8 cellular contexts compared by ENCODE assay signal in genomic region chr19:52138614-52139290, GRCh38. TPM values are rescaled to one million over a fixed set of nuclear protein-coding genes. Genes with fewer than 3 reads are reported as not detected.
DNase-seq lines count a peak whose midpoint lies in the region; ATAC-seq and TF ChIP-seq lines count a peak whose summit lies in the region.

No MANE protein-coding gene starts in this region.

- in situ Hi-C loops in astrocyte of the cerebellum (cut with HindIII; ENCODE audit: low sequenced_read_pairs): no loop called here

- TF ChIP-seq POLR2A in GM18505 (IDR thresholded peaks at IDR 0.05; ENCODE audit: borderline replicate concordance, extremely low read depth, insufficient read depth, insufficient read length): no peak

- TF ChIP-seq CTCF in C4-2B (conservative IDR thresholded peaks at IDR 0.05): no peak
- TF ChIP-seq CTCF in OCI-LY1 (IDR thresholded peaks at IDR 0.05; ENCODE audit: low read length): no peak
- no peak for TF ChIP-seq CTCF in astrocyte of the cerebellum (IDR thresholded peaks at IDR 0.05; ENCODE audit: low read depth, low read length, missing control alignments)
- no peak for TF ChIP-seq CTCF in smooth muscle cell (IDR thresholded peaks at IDR 0.05; ENCODE audit: borderline replicate concordance, insufficient read depth, poor library complexity, severe bottlenecking)

- CTCF ChIA-PET in HEK293T (lab: Yijun Ruan, JAX): no interaction called here

- H3K9ac ChIP-seq in OCI-LY1 (ENCODE audit: low read length) (peak overlapping the region; percentile 98), smooth muscle cell (ENCODE audit: low read depth) (peak overlapping the region; percentile 87)

- ATAC-seq in GM18505 (IDR thresholded peaks at IDR 0.05; ENCODE audit: unreplicated experiment): no peak

- H4K20me1 ChIP-seq in OCI-LY1 (ENCODE audit: insufficient read depth, low read length) (no peaks in the 10 kb centered on the region), smooth muscle cell (ENCODE audit: low read depth) (no peaks in the 10 kb centered on the region)

- H3K36me3 ChIP-seq in OCI-LY1 (ENCODE audit: insufficient read depth, low read length): peaks cover 19% of the 10 kb centered on the region
- H3K36me3 ChIP-seq in smooth muscle cell (ENCODE audit: low read depth): peaks cover 17% of the 10 kb centered on the region

- H2AFZ ChIP-seq in OCI-LY1 (ENCODE audit: low read length): 0 out of 2 replicates have a peak overlapping the region, but pooled peaks have one; percentile 93
- H2AFZ ChIP-seq in smooth muscle cell (ENCODE audit: low read depth): peak overlapping the region; percentile 95

- H3K27ac ChIP-seq in C4-2B (peak overlapping the region; percentile 91), OCI-LY1 (ENCODE audit: low read depth, low read length, poor library complexity, severe bottlenecking) (no peak overlapping the region), smooth muscle cell (ENCODE audit: low read depth) (peak overlapping the region; percentile 85)

- peak; percentile 12 for DNase-seq in HEK293T (ENCODE audit: extremely low spot score)
- DNase-seq in astrocyte of the cerebellum (ENCODE audit: low read depth): no peak
- peak; percentile 67 for DNase-seq in iPS-NIHi7 (ENCODE audit: extremely low spot score)
- peak; percentile 4 for DNase-seq in smooth muscle cell (lab: John Stamatoyannopoulos, UW; ENCODE audit: unreplicated experiment)
- DNase-seq in HuH-7 (ENCODE audit: low spot score): no peak

- H3K4me2 ChIP-seq in OCI-LY1 (ENCODE audit: low read length) (peak overlapping the region; percentile 99), smooth muscle cell (peak overlapping the region; percentile 97)

- H3K27me3 ChIP-seq in OCI-LY1 (ENCODE audit: insufficient read depth, low read length) (no peaks in the 10 kb centered on the region), smooth muscle cell (ENCODE audit: low read depth) (no peaks in the 10 kb centered on the region)

- H3K9me2 ChIP-seq in OCI-LY1 (ENCODE audit: low read depth, low read length): no peaks in the 10 kb centered on the region

- H3K9me3 ChIP-seq in OCI-LY1 (ENCODE audit: low read length) (peaks cover 28% of the 10 kb centered on the region), smooth muscle cell (replicated peaks; ENCODE audit: low read depth) (peaks cover 7% of the 10 kb centered on the region)

- H3K4me1 ChIP-seq in OCI-LY1 (ENCODE audit: insufficient read depth, low read length, severe bottlenecking) (peaks cover 16% of the 10 kb centered on the region), smooth muscle cell (ENCODE audit: low read depth) (peaks cover 11% of the 10 kb centered on the region)

- H3F3A ChIP-seq in OCI-LY1 (ENCODE audit: insufficient read depth, low read length) (no peaks in the 10 kb centered on the region), smooth muscle cell (ENCODE audit: low read depth) (peaks cover 4% of the 10 kb centered on the region)

- H3K79me2 ChIP-seq in OCI-LY1 (ENCODE audit: insufficient read depth, low read length) (no peaks in the 10 kb centered on the region), smooth muscle cell (ENCODE audit: low read depth) (peaks cover 48% of the 10 kb centered on the region)

- H3K4me3 ChIP-seq in OCI-LY1 (ENCODE audit: low read depth, low read length, poor library complexity, severe bottlenecking) (peak overlapping the region; percentile 98), astrocyte of the cerebellum (ENCODE audit: low read depth, low read length) (peak overlapping the region; percentile 54), smooth muscle cell (peak overlapping the region; percentile 88)

- 3% methylated on average over 19 of the region's 19 CpGs for WGBS in smooth muscle cell (ENCODE audit: low lambda C conversion rate)

- POLR2A ChIA-PET in HEK293T (lab: Yijun Ruan, JAX): interaction anchor here (1.1 kb wide), 1 partner anchor 98 kb away, joined by 3 read pairs; no protein-coding TSS in a partner anchor

TF ChIP-seq in HEK293T, 16 proteins besides CTCF, POLR2A, EP300 and RAD21:
- TF ChIP-seq HDGF (IDR thresholded peaks at IDR 0.05; ENCODE audit: borderline replicate concordance) (no peak), SP1 (IDR thresholded peaks at IDR 0.05) (no peak), FOXK2 (IDR thresholded peaks at IDR 0.05) (no peak), FOXM1 (IDR thresholded peaks at IDR 0.05; ENCODE audit: borderline replicate concordance) (no peak), L3MBTL2 (conservative IDR thresholded peaks at IDR 0.05) (peak; percentile 65), ZNF384 (IDR thresholded peaks at IDR 0.05) (no peak), NFRKB (IDR thresholded peaks at IDR 0.05) (no peak), CTBP1 (IDR thresholded peaks at IDR 0.05; ENCODE audit: borderline replicate concordance) (no peak)
- TF ChIP-seq, protein P1, sequence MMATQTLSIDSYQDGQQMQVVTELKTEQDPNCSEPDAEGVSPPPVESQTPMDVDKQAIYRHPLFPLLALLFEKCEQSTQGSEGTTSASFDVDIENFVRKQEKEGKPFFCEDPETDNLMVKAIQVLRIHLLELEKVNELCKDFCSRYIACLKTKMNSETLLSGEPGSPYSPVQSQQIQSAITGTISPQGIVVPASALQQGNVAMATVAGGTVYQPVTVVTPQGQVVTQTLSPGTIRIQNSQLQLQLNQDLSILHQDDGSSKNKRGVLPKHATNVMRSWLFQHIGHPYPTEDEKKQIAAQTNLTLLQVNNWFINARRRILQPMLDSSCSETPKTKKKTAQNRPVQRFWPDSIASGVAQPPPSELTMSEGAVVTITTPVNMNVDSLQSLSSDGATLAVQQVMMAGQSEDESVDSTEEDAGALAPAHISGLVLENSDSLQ (IDR thresholded peaks at IDR 0.05): no peak

RNA-seq across cellular contexts. Expression of gene ZNF616, which starts 1.0 kb away (rescaled TPM):
- total RNA-seq in smooth muscle cell: 11.3 and 13.2 TPM in 2 replicates
- polyA plus RNA-seq in smooth muscle cell: 4.8 and 8.7 TPM in 2 replicates

RNA-seq across cellular contexts. Expression of gene ZNF836, which starts 32.7 kb away (rescaled TPM):
- 5.7 TPM in 2 replicates for total RNA-seq in smooth muscle cell
- polyA plus RNA-seq in smooth muscle cell: 3.2 and 3.3 TPM in 2 replicates

RNA-seq across cellular contexts. Expression of gene ZNF841, which starts 43.2 kb away (rescaled TPM):
- 37.4 and 50.6 TPM in 2 replicates for total RNA-seq in smooth muscle cell
- polyA plus RNA-seq in smooth muscle cell: 7.8 and 7.9 TPM in 2 replicates

RNA-seq across cellular contexts. Expression of gene PPP2R1A, which starts 51.1 kb away (rescaled TPM):
- total RNA-seq in smooth muscle cell: 121 and 160 TPM in 2 replicates
- polyA plus RNA-seq in smooth muscle cell: 256 and 265 TPM in 2 replicates

Comparison
In these comparisons a context has a peak if more than half of its experiments do, and no peak if none do; other contexts are left out.
1. DNase-seq: peak in HEK293T (single experiment), iPS-NIHi7 (single experiment) and smooth muscle cell (single experiment); none in astrocyte of the cerebellum (single experiment) and HuH-7 (single experiment).
2. Peak in every context shown above with its lines, with median percentiles within 50 percentile points of each other: H3K4me3 ChIP-seq.